In the genomic region with DNA sequence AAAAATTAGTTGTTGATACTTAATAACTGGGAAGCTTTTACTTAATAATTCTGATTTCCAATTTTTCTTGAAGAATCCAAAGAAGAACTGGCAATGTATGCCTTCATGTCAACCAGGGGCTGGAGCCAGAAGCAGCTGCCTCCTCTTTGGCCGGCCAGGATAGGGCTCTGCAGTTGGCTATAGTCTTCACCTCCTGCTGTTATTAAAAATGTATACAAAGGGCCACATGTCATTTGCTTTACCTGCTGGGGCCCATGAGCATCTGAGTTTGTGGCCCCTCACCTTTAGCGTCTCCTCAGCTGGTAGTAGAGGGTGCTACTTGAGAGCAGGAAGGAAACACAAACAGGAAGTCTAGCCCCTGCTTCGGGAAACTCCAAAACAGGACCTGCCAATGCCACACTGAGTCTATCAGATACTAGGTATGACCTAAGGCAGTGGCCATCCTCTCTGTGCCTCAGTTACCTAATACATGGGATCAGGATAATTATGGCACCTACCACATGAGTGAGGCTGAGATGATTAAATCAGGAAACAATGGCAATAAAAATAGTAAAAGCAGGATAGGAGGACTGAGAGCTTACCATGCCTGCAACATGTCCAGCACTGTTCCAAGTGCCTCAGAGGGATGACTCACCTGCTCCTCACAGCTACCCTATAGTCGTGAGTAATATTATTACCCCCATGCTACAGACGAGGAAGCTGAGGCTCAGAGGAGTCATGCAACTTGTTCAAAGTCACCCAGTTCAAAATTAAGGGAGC, we compare ENCODE assay signal across 9 cellular contexts. TPM values are rescaled to one million over a fixed set of nuclear protein-coding genes. Genes with fewer than 3 reads are reported as not detected.
A peak's percentile ranks its signal among the peaks of the same experiment; 100 is the strongest.
DNase-seq lines count a peak whose midpoint lies in the region; ATAC-seq and TF ChIP-seq lines count a peak whose summit lies in the region.
"Had no signal": no experiment of that assay in that cellular context is flagged by ENCODE, and none has a peak within 500 bp of the region (broad histone marks: within the 10 kb centered on the region; RNA-seq: fewer than 3 reads in every experiment).

No MANE protein-coding gene starts in this region.

- no peak for TF ChIP-seq CTCF in chondrocyte (IDR thresholded peaks at IDR 0.05)

- peak; percentile 48 for ATAC-seq in left colon
- ATAC-seq in GM18511 (IDR thresholded peaks at IDR 0.05; ENCODE audit: unreplicated experiment), result no peak

- no peak overlapping the region for H3K9ac ChIP-seq in BLaER1
- H3K9ac ChIP-seq: KMS-11 had no signal

- CTCF ChIA-PET in activated naive CD4-positive, alpha-beta T cell treated with anti-CD3 and anti-CD28 coated beads, Interleukin-2, amount 10 ng/mL, durations not matched to agents 7 days and 5 days (lab: Charles Lee), result interaction anchor here (1.0 to 2.4 kb wide), 3 partner anchors 9 to 150 kb away, joined by 3 to 7 read pairs (median 4); no protein-coding TSS in a partner anchor

- peak overlapping the region in 2 of 3 donors; percentile 71 to 75 for H3K27ac Mint-ChIP-seq in IgD-negative memory B cell
- H3K27ac Mint-ChIP-seq in activated naive CD4-positive, alpha-beta T cell treated with anti-CD3 and anti-CD28 coated beads, Interleukin-2, amount 10 ng/mL, durations not matched to agents 7 days and 5 days, result peak overlapping the region; percentile 75
- no peak overlapping the region for H3K27ac Mint-ChIP-seq in chondrocyte (ENCODE audit: unreplicated experiment)

- H3K4me2 ChIP-seq in BLaER1, result peak overlapping the region; percentile 61
- H3K4me2 ChIP-seq: KMS-11 had no signal

- H4K20me1 ChIP-seq in BLaER1, result peaks cover 11% of the 10 kb centered on the region

- no peaks in the 10 kb centered on the region for H3K9me3 ChIP-seq in BLaER1

- H3K4me3 Mint-ChIP-seq in IgD-negative memory B cell (peak overlapping the region in 3 of 4 donors; percentile 50 to 91 (median 84)), chondrocyte (ENCODE audit: unreplicated experiment) (no peak overlapping the region)
- no peak overlapping the region for H3K4me3 Mint-ChIP-seq in activated naive CD4-positive, alpha-beta T cell treated with anti-CD3 and anti-CD28 coated beads, Interleukin-2, amount 10 ng/mL, durations not matched to agents 7 days and 5 days

- H3K27me3 ChIP-seq in BLaER1, result no peaks in the 10 kb centered on the region

- H3K27me3 Mint-ChIP-seq in IgD-negative memory B cell, result no peaks in the 10 kb centered on the region
- no peaks in the 10 kb centered on the region for H3K27me3 Mint-ChIP-seq in activated naive CD4-positive, alpha-beta T cell treated with anti-CD3 and anti-CD28 coated beads, Interleukin-2, amount 10 ng/mL, durations not matched to agents 7 days and 5 days
- H3K27me3 Mint-ChIP-seq in chondrocyte (ENCODE audit: low read depth), result peaks cover 19% of the 10 kb centered on the region

- peaks cover 30% of the 10 kb centered on the region for H3K4me1 ChIP-seq in BLaER1

- peaks cover 84% of the 10 kb centered on the region for H3K36me3 ChIP-seq in BLaER1

- peaks cover 22 to 29% (median 27%) of the 10 kb centered on the region in 3 donors for H3K4me1 Mint-ChIP-seq in IgD-negative memory B cell
- peaks cover 35% of the 10 kb centered on the region for H3K4me1 Mint-ChIP-seq in activated naive CD4-positive, alpha-beta T cell treated with anti-CD3 and anti-CD28 coated beads, Interleukin-2, amount 10 ng/mL, durations not matched to agents 7 days and 5 days
- no peaks in the 10 kb centered on the region for H3K4me1 Mint-ChIP-seq in chondrocyte (ENCODE audit: low read depth)

- intact Hi-C loops in left colon (cut with DNase I, micrococcal nuclease), result no loop called here

- DNase-seq in activated naive CD4-positive, alpha-beta T cell treated with anti-CD3 and anti-CD28 coated beads, Interleukin-2, amount 10 ng/mL, durations not matched to agents 7 days and 5 days, result no peak
- DNase-seq in left colon, result no peak
- DNase-seq in D341Med (ENCODE audit: low spot score), result no peak
- DNase-seq in chondrocyte (ENCODE audit: low spot score), result no peak
- DNase-seq in NCI-H748 (lab: John Stamatoyannopoulos, UW; ENCODE audit: unreplicated experiment), result no peak

- peak overlapping the region; percentile 46; the same call in 1 of the 2 replicates for H3K27ac ChIP-seq in BLaER1
- H3K27ac ChIP-seq: KMS-11 had no signal

- H3K36me3 Mint-ChIP-seq in IgD-negative memory B cell (peaks cover 15% of the 10 kb centered on the region), chondrocyte (ENCODE audit: low read depth) (no peaks in the 10 kb centered on the region)
- peaks cover 49% of the 10 kb centered on the region for H3K36me3 Mint-ChIP-seq in activated naive CD4-positive, alpha-beta T cell treated with anti-CD3 and anti-CD28 coated beads, Interleukin-2, amount 10 ng/mL, durations not matched to agents 7 days and 5 days

- H3K9me3 Mint-ChIP-seq in IgD-negative memory B cell (no peaks in the 10 kb centered on the region), chondrocyte (ENCODE audit: low read depth) (no peaks in the 10 kb centered on the region)
- H3K9me3 Mint-ChIP-seq in activated naive CD4-positive, alpha-beta T cell treated with anti-CD3 and anti-CD28 coated beads, Interleukin-2, amount 10 ng/mL, durations not matched to agents 7 days and 5 days, result no peaks in the 10 kb centered on the region

- H3K4me3 ChIP-seq in BLaER1, result no peak overlapping the region

RNA-seq across cellular contexts. Expression of gene CCDC69, which starts 21.3 kb away (rescaled TPM):
- polyA plus RNA-seq in IgD-negative memory B cell, result 75.5 TPM
- total RNA-seq in left colon (10 to 100 TPM in 1 of 2 donors, 1 to 10 TPM in 1; 7.1 to 29.0 TPM), chondrocyte (1.2 to 1.5 TPM (median 1.3 TPM) in 3 replicates)

RNA-seq across cellular contexts. Expression of gene ANXA6, which starts 45.0 kb away (rescaled TPM):
- 298 TPM for polyA plus RNA-seq in IgD-negative memory B cell
- 10 to 100 TPM; 20.3 to 46.8 TPM for total RNA-seq in left colon
- 333 to 456 TPM (median 450 TPM) in 3 replicates for total RNA-seq in chondrocyte

RNA-seq across cellular contexts. Expression of gene GM2A, which starts 50.4 kb away (rescaled TPM):
- 31.5 TPM for polyA plus RNA-seq in IgD-negative memory B cell
- total RNA-seq in left colon, result 10 to 100 TPM; 19.0 to 28.1 TPM
- 21.4 to 29.1 TPM (median 21.7 TPM) in 3 replicates for total RNA-seq in chondrocyte

Comparison
In these comparisons a context has a peak if more than half of its experiments do, and no peak if none do; other contexts are left out.
1. H3K4me3 Mint-ChIP-seq: peak in IgD-negative memory B cell (3 of 4); none in activated naive CD4-positive, alpha-beta T cell treated with anti-CD3 and anti-CD28 coated beads, Interleukin-2, amount 10 ng/mL, durations not matched to agents 7 days and 5 days (single experiment) and chondrocyte (single experiment).